Comparison of ENCODE assay signal across 12 cellular contexts in genomic region chr10:119680668-119681070, GRCh38. TPM values are rescaled to one million over a fixed set of nuclear protein-coding genes. Genes with fewer than 3 reads are reported as not detected.
DNase-seq lines count a peak whose midpoint lies in the region; ATAC-seq and TF ChIP-seq lines count a peak whose summit lies in the region.
"Had no signal": no experiment of that assay in that cellular context is flagged by ENCODE, and none has a peak within 500 bp of the region (broad histone marks: within the 10 kb centered on the region; RNA-seq: fewer than 3 reads in every experiment).

No MANE protein-coding gene starts in this region.

- no peak for ATAC-seq in GM21515 (IDR thresholded peaks at IDR 0.05; ENCODE audit: unreplicated experiment)

- H3K9ac ChIP-seq in BLaER1 treated with 17β-estradiol and CSF1 and Interleukin-3, amounts not matched to agents 10 nM and 100 nM, result no peak overlapping the region; a peak in 1 of 22 replicates
- H3K9ac ChIP-seq: BLaER1 had no signal

- TF ChIP-seq CTCF in RWPE1 (conservative IDR thresholded peaks at IDR 0.05; ENCODE audit: low read depth), result no peak
- no peak for TF ChIP-seq CTCF in esophagus muscularis mucosa (IDR thresholded peaks at IDR 0.05)
- no peak for TF ChIP-seq CTCF in osteoblast (IDR thresholded peaks at IDR 0.05; ENCODE audit: extremely low read depth, low read depth, low read length)

- H3K4me1 ChIP-seq in BLaER1 treated with 17β-estradiol and CSF1 and Interleukin-3, amounts not matched to agents 10 nM and 100 nM, result peaks cover 3 to 61% (median 45%) of the 10 kb centered on the region in 10 experiments; a peak in 19 of 20 replicates
- peaks cover 40 to 46% (median 44%) of the 10 kb centered on the region in 4 donors for H3K4me1 ChIP-seq in esophagus muscularis mucosa
- H3K4me1 ChIP-seq in osteoblast (ENCODE audit: insufficient read depth, low read length), result peaks cover 46% of the 10 kb centered on the region
- H3K4me1 ChIP-seq: testis had no signal

- peaks cover 0 to 12% (median 0%) of the 10 kb centered on the region in 11 experiments; a peak in 3 of 22 replicates for H4K20me1 ChIP-seq in BLaER1 treated with 17β-estradiol and CSF1 and Interleukin-3, amounts not matched to agents 10 nM and 100 nM
- H4K20me1 ChIP-seq in osteoblast (ENCODE audit: insufficient read depth, low read length), result peaks cover 16% of the 10 kb centered on the region
- H4K20me1 ChIP-seq: BLaER1 had no signal

- peak overlapping the region in 3 of 11 experiments; percentile 40 to 67 (median 52); a peak in 2 of 22 replicates for H3K27ac ChIP-seq in BLaER1 treated with 17β-estradiol and CSF1 and Interleukin-3, amounts not matched to agents 10 nM and 100 nM
- H3K27ac ChIP-seq in RWPE1 (peak overlapping the region; percentile 98), esophagus muscularis mucosa (replicated peaks in 1 of 4) (peak overlapping the region; percentile 70 to 74 (median 74)), osteoblast (ENCODE audit: low read depth, low read length) (peak overlapping the region; percentile 68)
- H3K27ac ChIP-seq: BLaER1, testis had no signal

- peaks cover 23 to 31% (median 29%) of the 10 kb centered on the region in 11 experiments for H3K36me3 ChIP-seq in BLaER1 treated with 17β-estradiol and CSF1 and Interleukin-3, amounts not matched to agents 10 nM and 100 nM
- peaks cover 10 to 26% (median 25%) of the 10 kb centered on the region in 4 donors for H3K36me3 ChIP-seq in esophagus muscularis mucosa
- H3K36me3 ChIP-seq in osteoblast (ENCODE audit: insufficient read depth, low read length), result peaks cover 23% of the 10 kb centered on the region

- no peak overlapping the region for H3K4me3 ChIP-seq in BLaER1 treated with 17β-estradiol and CSF1 and Interleukin-3, amounts not matched to agents 10 nM and 100 nM
- H3K4me3 ChIP-seq in esophagus muscularis mucosa, result no peak overlapping the region
- peak overlapping the region; percentile 28 for H3K4me3 ChIP-seq in osteoblast (ENCODE audit: insufficient read depth, low read length)
- H3K4me3 ChIP-seq: BLaER1, testis had no signal

- TF ChIP-seq EP300 in esophagus muscularis mucosa (IDR thresholded peaks at IDR 0.05), result no peak

- intact Hi-C loops in esophagus muscularis mucosa (cut with DNase I), result no loop called here

- H3K79me2 ChIP-seq in osteoblast (ENCODE audit: insufficient read depth, low read length), result peaks cover 7% of the 10 kb centered on the region

- no peak for TF ChIP-seq POLR2A in esophagus muscularis mucosa (IDR thresholded peaks at IDR 0.05; ENCODE audit: low read depth)

- POLR2A ChIA-PET in RWPE1 (lab: Yijun Ruan, JAX; ENCODE audit: low non-redundant PET), result interaction anchor here (0.8 to 2.1 kb wide), 5 partner anchors 23 to 45 kb away, joined by 3 to 6 read pairs (median 5); partner anchors contain the start of genes BAG3 and INPP5F

- H3K27me3 ChIP-seq in BLaER1 treated with 17β-estradiol and CSF1 and Interleukin-3, amounts not matched to agents 10 nM and 100 nM, result no peaks in the 10 kb centered on the region
- H3K27me3 ChIP-seq in esophagus muscularis mucosa (no peaks in the 10 kb centered on the region), osteoblast (ENCODE audit: insufficient read depth, low read length) (no peaks in the 10 kb centered on the region)
- H3K27me3 ChIP-seq: BLaER1, testis had no signal

- H3K9me3 ChIP-seq in BLaER1 treated with 17β-estradiol and CSF1 and Interleukin-3, amounts not matched to agents 10 nM and 100 nM (replicated peaks in 1 of 11), result no peaks in the 10 kb centered on the region
- H3K9me3 ChIP-seq in esophagus muscularis mucosa, result no peaks in the 10 kb centered on the region
- H3K9me3 ChIP-seq in osteoblast (ENCODE audit: low read depth, low read length), result no peaks in the 10 kb centered on the region
- H3K9me3 ChIP-seq: BLaER1, testis had no signal

- no peak overlapping the region for H2AFZ ChIP-seq in osteoblast (ENCODE audit: low read length)

- H3K4me2 ChIP-seq in BLaER1 treated with 17β-estradiol and CSF1 and Interleukin-3, amounts not matched to agents 10 nM and 100 nM, result peak overlapping the region in 8 of 11 experiments; percentile 48 to 79 (median 71); a peak in 15 of 22 replicates
- H3K4me2 ChIP-seq in osteoblast (ENCODE audit: insufficient read depth, low read length), result peak overlapping the region; percentile 64
- H3K4me2 ChIP-seq: BLaER1 had no signal

- CTCF ChIA-PET in RWPE1 (lab: Yijun Ruan, JAX), result interaction anchor here (0.7 to 1.5 kb wide), 3 partner anchors 14 to 588 kb away, joined by 3 to 4 read pairs (median 3); no protein-coding TSS in a partner anchor

- DNase-seq in RWPE1 (ENCODE audit: low spot score) (peak; percentile 96), esophagus muscularis mucosa (ENCODE audit: extremely low spot score) (no peak), osteoblast (ENCODE audit: insufficient read length, low spot score, missing footprints) (no peak), NCI-H2081 (lab: John Stamatoyannopoulos, UW) (no peak), NCI-H2196 (lab: John Stamatoyannopoulos, UW; ENCODE audit: unreplicated experiment) (no peak)
- DNase-seq in activated CD8-positive, alpha-beta memory T cell treated with anti-CD3 and anti-CD28 coated beads, Interleukin-2, amount 50 U/mL, for 48 hours, result no peak
- DNase-seq: effector CD4-positive, alpha-beta T cell; OCI-M1; testis had no signal

- 38% methylated on average over 9 of the region's 9 CpGs for WGBS in esophagus muscularis mucosa

RNA-seq across cellular contexts. Expression of gene BAG3, which starts 29.5 kb away (rescaled TPM):
- total RNA-seq in esophagus muscularis mucosa (10 to 100 TPM; 44.0 to 81.7 (median 73.9) TPM), osteoblast (12.7 TPM in 2 replicates)

RNA-seq across cellular contexts. Expression of gene INPP5F, which starts 45.2 kb away (rescaled TPM):
- total RNA-seq in esophagus muscularis mucosa (10 to 100 TPM; 15.1 to 24.0 (median 19.0) TPM), osteoblast (10.9 and 11.2 TPM in 2 replicates)
